39 cellular contexts compared by ENCODE assay signal in genomic region chr2:236257575-236257974, GRCh38. TPM values are rescaled to one million over a fixed set of nuclear protein-coding genes. Genes with fewer than 3 reads are reported as not detected.
"Had no signal": no experiment of that assay in that cellular context is flagged by ENCODE, and none has a peak within 500 bp of the region (broad histone marks: within the 10 kb centered on the region; RNA-seq: fewer than 3 reads in every experiment).

No MANE protein-coding gene starts in this region.

- H3K27ac Mint-ChIP-seq: activated B cell treated with CpG ODN at 0.5 μM for 24 hours; activated CD8-positive, alpha-beta T cell treated with anti-CD3 and anti-CD28 coated beads for 36 hours; activated naive CD4-positive, alpha-beta T cell treated with anti-CD3 and anti-CD28 coated beads for 36 hours; activated naive CD4-positive, alpha-beta T cell treated with anti-CD3 and anti-CD28 coated beads, Interleukin-2, amount 50 U/mL, for 24 hours; activated naive CD8-positive, alpha-beta T cell treated with anti-CD3 and anti-CD28 coated beads for 36 hours; activated naive CD8-positive, alpha-beta T cell treated with anti-CD3 and anti-CD28 coated beads, Interleukin-2, amount 50 U/mL, for 24 hours; activated T-helper 1 cell treated with anti-CD3 and anti-CD28 coated beads, Interleukin-12 subunit alpha, Interleukin-12 subunit beta, Interleukin-2, Interleukin-4 antibody, amounts not matched to agents 30 ng/mL and 10 ng/mL and 1 ng/mL, durations not matched to agents 14 hours and 24 hours and 36 hours; activated T-helper 2 cell treated with anti-CD3 and anti-CD28 coated beads, Interferon-gamma antibody, Interleukin-2, Interleukin-4, amounts not matched to agents 10 μg/mL and 5 μg/mL and 100 μg/mL, durations not matched to agents 14 hours and 24 hours and 36 hours; effector memory CD8-positive, alpha-beta T cell; T-helper 17 cell; T-helper 2 cell treated with Interferon-gamma antibody and Interleukin-4, amounts not matched to agents 5 μg/mL and 100 μg/mL, for 36 hours had no signal

- H3K27ac ChIP-seq: adrenal gland, breast epithelium, esophagus muscularis mucosa, foreskin keratinocyte, gastrocnemius medialis, heart left ventricle, WERI-Rb-1 had no signal

- H3K4me3 ChIP-seq: adrenal gland, breast epithelium, esophagus muscularis mucosa, gastrocnemius medialis, heart left ventricle had no signal

- H3K9me3 ChIP-seq: adrenal gland, breast epithelium, esophagus muscularis mucosa, gastrocnemius medialis, heart left ventricle had no signal

- H3K4me1 Mint-ChIP-seq: activated B cell treated with CpG ODN at 0.5 μM for 24 hours; activated naive CD4-positive, alpha-beta T cell treated with anti-CD3 and anti-CD28 coated beads, Interleukin-2, amount 50 U/mL, for 24 hours; activated naive CD8-positive, alpha-beta T cell treated with anti-CD3 and anti-CD28 coated beads for 36 hours; activated naive CD8-positive, alpha-beta T cell treated with anti-CD3 and anti-CD28 coated beads, Interleukin-2, amount 50 U/mL, for 24 hours; T-helper 17 cell had no signal

- H3K36me3 ChIP-seq: adrenal gland, breast epithelium, esophagus muscularis mucosa, gastrocnemius medialis, heart left ventricle, WERI-Rb-1 had no signal

- DNase-seq: activated B cell treated with CpG ODN at 0.5 μM for 24 hours; activated CD4-positive, alpha-beta T cell treated with anti-CD3 and anti-CD28 coated beads for 48 hours; activated CD4-positive, alpha-beta T cell treated with anti-CD3 and anti-CD28 coated beads, Interleukin-2, amount 50 U/mL, for 1 hour; activated CD4-positive, alpha-beta T cell treated with anti-CD3 and anti-CD28 coated beads, Interleukin-2, amount 50 U/mL, for 48 hours; activated CD8-positive, alpha-beta T cell treated with anti-CD3 and anti-CD28 coated beads for 36 hours; activated effector memory CD4-positive, alpha-beta T cell treated with anti-CD3 and anti-CD28 coated beads, Interleukin-2, amount 50 U/mL, for 16 hours; activated naive CD4-positive, alpha-beta T cell treated with anti-CD3 and anti-CD28 coated beads for 36 hours; activated naive CD8-positive, alpha-beta T cell treated with anti-CD3 and anti-CD28 coated beads for 36 hours; activated naive CD8-positive, alpha-beta T cell treated with anti-CD3 and anti-CD28 coated beads, Interleukin-2, amount 50 U/mL, for 24 hours; activated T-cell treated with anti-CD3 and anti-CD28 coated beads, Interleukin-2, amount 50 U/mL, for 1 hour; activated T-cell treated with anti-CD3 and anti-CD28 coated beads, Interleukin-2, amount 50 U/mL, for 48 hours; amygdala; aorta; caudate nucleus; cortex of kidney; dermis blood vessel endothelial cell; effector CD4-positive, alpha-beta T cell; effector memory CD8-positive, alpha-beta T cell; erythroblast; foreskin keratinocyte; gastrocnemius medialis; glutamatergic neuron; heart left ventricle; T-helper 1 cell; T-helper 17 cell; T1000; WERI-Rb-1 had no signal

- H3K4me3 Mint-ChIP-seq: activated B cell treated with CpG ODN at 0.5 μM for 24 hours; activated CD8-positive, alpha-beta T cell treated with anti-CD3 and anti-CD28 coated beads for 36 hours; activated naive CD4-positive, alpha-beta T cell treated with anti-CD3 and anti-CD28 coated beads for 36 hours; activated naive CD4-positive, alpha-beta T cell treated with anti-CD3 and anti-CD28 coated beads, Interleukin-2, amount 50 U/mL, for 24 hours; activated naive CD8-positive, alpha-beta T cell treated with anti-CD3 and anti-CD28 coated beads for 36 hours; activated naive CD8-positive, alpha-beta T cell treated with anti-CD3 and anti-CD28 coated beads, Interleukin-2, amount 50 U/mL, for 24 hours; activated T-helper 1 cell treated with anti-CD3 and anti-CD28 coated beads, Interleukin-12 subunit alpha, Interleukin-12 subunit beta, Interleukin-2, Interleukin-4 antibody, amounts not matched to agents 30 ng/mL and 10 ng/mL and 1 ng/mL, durations not matched to agents 14 hours and 24 hours and 36 hours; effector memory CD8-positive, alpha-beta T cell; T-helper 17 cell; T-helper 2 cell treated with Interferon-gamma antibody and Interleukin-4, amounts not matched to agents 5 μg/mL and 100 μg/mL, for 36 hours had no signal

- H3K9me3 Mint-ChIP-seq: activated naive CD4-positive, alpha-beta T cell treated with anti-CD3 and anti-CD28 coated beads, Interleukin-2, amount 50 U/mL, for 24 hours; effector memory CD8-positive, alpha-beta T cell had no signal

- ATAC-seq: activated CD4-positive, CD25-positive, alpha-beta regulatory T cell treated with anti-CD3 and anti-CD28 coated beads, Interleukin-2, amount 50 U/mL, for 24 hours; activated CD8-positive, alpha-beta T cell treated with anti-CD3 and anti-CD28 coated beads for 36 hours; activated naive CD8-positive, alpha-beta T cell treated with anti-CD3 and anti-CD28 coated beads, Interleukin-2, amount 50 U/mL, for 24 hours; effector memory CD8-positive, alpha-beta T cell; foreskin keratinocyte; gastrocnemius medialis; heart left ventricle; T-helper 17 cell had no signal

- H3K4me1 ChIP-seq: adrenal gland, breast epithelium, esophagus muscularis mucosa, foreskin keratinocyte had no signal

- H3K36me3 Mint-ChIP-seq: activated naive CD8-positive, alpha-beta T cell treated with anti-CD3 and anti-CD28 coated beads for 36 hours; brain had no signal

- FAIRE-seq: colon had no signal

- H3K27me3 ChIP-seq: gastrocnemius medialis had no signal

RNA-seq across cellular contexts. Expression of gene ASB18, which starts 6.6 kb away (rescaled TPM):
- total RNA-seq: activated B cell treated with CpG ODN at 0.5 μM for 24 hours; activated CD8-positive, alpha-beta memory T cell treated with anti-CD3 and anti-CD28 coated beads for 36 hours; activated CD8-positive, alpha-beta T cell treated with anti-CD3 and anti-CD28 coated beads for 36 hours; activated naive CD4-positive, alpha-beta T cell treated with anti-CD3 and anti-CD28 coated beads for 36 hours; activated naive CD8-positive, alpha-beta T cell treated with anti-CD3 and anti-CD28 coated beads for 36 hours; activated T-helper 1 cell treated with anti-CD3 and anti-CD28 coated beads, Interleukin-12 subunit alpha, Interleukin-12 subunit beta, Interleukin-2, Interleukin-4 antibody, amounts not matched to agents 30 ng/mL and 10 ng/mL and 1 ng/mL, durations not matched to agents 14 hours and 24 hours and 36 hours; activated T-helper 2 cell treated with anti-CD3 and anti-CD28 coated beads, Interferon-gamma antibody, Interleukin-2, Interleukin-4, amounts not matched to agents 10 μg/mL and 5 μg/mL and 100 μg/mL, durations not matched to agents 14 hours and 24 hours and 36 hours; adrenal gland; aorta; breast epithelium; chondrocyte; dermis blood vessel endothelial cell; esophagus muscularis mucosa; foreskin keratinocyte; T-helper 17 cell had no signal
- polyA plus RNA-seq: adrenal gland, aorta, foreskin keratinocyte had no signal
